ENCODE assay signal across 18 cellular contexts in genomic region chr17:10579270-10579669, GRCh38. TPM values are rescaled to one million over a fixed set of nuclear protein-coding genes. Genes with fewer than 3 reads are reported as not detected.
DNase-seq lines count a peak whose midpoint lies in the region; ATAC-seq, FAIRE-seq and TF ChIP-seq lines count a peak whose summit lies in the region.
"Had no signal": no experiment of that assay in that cellular context is flagged by ENCODE, and none has a peak within 500 bp of the region (broad histone marks: within the 10 kb centered on the region; RNA-seq: fewer than 3 reads in every experiment).

No MANE protein-coding gene starts in this region.

- H3K27me3 ChIP-seq in gastrocnemius medialis, result no peaks in the 10 kb centered on the region

- no peaks in the 10 kb centered on the region for H3K9me3 ChIP-seq in gastrocnemius medialis
- H3K9me3 ChIP-seq: prostate gland had no signal

- H3K27ac ChIP-seq in gastrocnemius medialis, result peak overlapping the region; percentile 40 to 80 (median 50)
- H3K27ac ChIP-seq: GM23248, prostate gland had no signal

- TF ChIP-seq POLR2A in NB4 (IDR thresholded peaks at IDR 0.05; ENCODE audit: extremely low read depth, insufficient read length) (no peak), gastrocnemius medialis (IDR thresholded peaks at IDR 0.05) (no peak), GM12891 (IDR thresholded peaks at IDR 0.05; ENCODE audit: low read depth, low read length) (no peak)

- H3K36me3 ChIP-seq in gastrocnemius medialis, result no peaks in the 10 kb centered on the region
- H3K36me3 ChIP-seq: prostate gland had no signal

- DNase-seq in H4 (ENCODE audit: low spot score), result peak; percentile 2
- peak; percentile 12 for DNase-seq in NB4 (ENCODE audit: low read depth)
- peak in 1 of 2 donors; percentile 41 for DNase-seq in gastrocnemius medialis
- no peak for DNase-seq in stimulated activated CD4-positive, alpha-beta T cell treated with anti-CD3 and anti-CD28 coated beads, Interleukin-1b, Interleukin-23, amount 100 ng/mL, for 48 hours
- DNase-seq in midbrain (lab: John Stamatoyannopoulos, UW), result no peak
- DNase-seq in GM12891 (ENCODE audit: insufficient read length, low spot score), result no peak
- DNase-seq: activated CD4-positive, alpha-beta memory T cell treated with anti-CD3 and anti-CD28 coated beads for 36 hours; anterior cingulate cortex; foreskin fibroblast; GM23248; naive thymus-derived CD4-positive, alpha-beta T cell; NCI-H2029; T-helper 9 cell had no signal

- TF ChIP-seq CTCF in NB4 (IDR thresholded peaks at IDR 0.05; ENCODE audit: low read depth, low read length), result no peak
- no peak for TF ChIP-seq CTCF in gastrocnemius medialis (IDR thresholded peaks at IDR 0.05 in 4 of 5, conservative IDR thresholded peaks at IDR 0.05 in 1 of 5)

- H3K4me3 ChIP-seq in NB4 (ENCODE audit: low read depth, low read length) (no peak overlapping the region), gastrocnemius medialis (no peak overlapping the region)
- H3K4me3 ChIP-seq: GM23248, prostate gland had no signal

- no peaks in the 10 kb centered on the region for H3K4me1 ChIP-seq in gastrocnemius medialis
- H3K4me1 ChIP-seq: prostate gland had no signal

- FAIRE-seq in GM12891 (lab: Jason Lieb, UNC), result no peak

- in situ Hi-C loops in gastrocnemius medialis (cut with MboI; ENCODE audit: low sequenced_read_pairs in 4 of 4), result no loop called here

- ATAC-seq in GM18861 (IDR thresholded peaks at IDR 0.05; ENCODE audit: unreplicated experiment) (peak; percentile 97), gastrocnemius medialis (peak; percentile 58 to 78)
- ATAC-seq: naive thymus-derived CD4-positive, alpha-beta T cell had no signal

- intact Hi-C loops in gastrocnemius medialis (cut with DNase I; ENCODE audit: low total_unique reads), result no loop called here

TF ChIP-seq in GM12891, 5 proteins besides CTCF, POLR2A, EP300 and RAD21:
- no peak for TF ChIP-seq POU2F2 (IDR thresholded peaks at IDR 0.05; ENCODE audit: low read depth, low read length)

RNA-seq across cellular contexts. Expression of gene MYH2, which starts 29.8 kb away (rescaled TPM):
- not detected in 2 replicates for total RNA-seq in H4 (2014; rRNA removed; shearing (Covaris generic))
- total RNA-seq in gastrocnemius medialis, result 1,000 to 10,000 TPM in 1 of 4 donors, 100 to 1,000 TPM in 2, 10 to 100 TPM in 1; 77.8 to 4,245 (median 724) TPM
- polyA plus RNA-seq in GM12891 (2012; ENCODE audit: low read depth, missing spikeins), result 0.03 TPM
- total RNA-seq: activated CD4-positive, alpha-beta memory T cell treated with anti-CD3 and anti-CD28 coated beads for 36 hours; chondrocyte; naive thymus-derived CD4-positive, alpha-beta T cell had no signal
- polyA plus RNA-seq: CD14-positive monocyte; liver; naive thymus-derived CD4-positive, alpha-beta T cell had no signal

Comparison
In these comparisons a context has a peak if more than half of its experiments do, and no peak if none do; other contexts are left out.
1. DNase-seq: peak in H4 (single experiment) and NB4 (single experiment); none in stimulated activated CD4-positive, alpha-beta T cell treated with anti-CD3 and anti-CD28 coated beads, Interleukin-1b, Interleukin-23, amount 100 ng/mL, for 48 hours (single experiment), midbrain (single experiment) and GM12891 (single experiment).
2. RNA of gene MYH2, which starts 29.8 kb away (total RNA-seq): 77.8 to 4,245 TPM in gastrocnemius medialis; not detected in H4; every median in the first group is over 10 times any median in the second.